26 cellular contexts compared by ENCODE assay signal in genomic region chr1:108505766-108506075, GRCh38. TPM values are rescaled to one million over a fixed set of nuclear protein-coding genes. Genes with fewer than 3 reads are reported as not detected.
DNase-seq lines count a peak whose midpoint lies in the region.
"Had no signal": no experiment of that assay in that cellular context is flagged by ENCODE, and none has a peak within 500 bp of the region (broad histone marks: within the 10 kb centered on the region; RNA-seq: fewer than 3 reads in every experiment).

No MANE protein-coding gene starts in this region.

- peak; percentile 69 for DNase-seq in activated CD4-positive, alpha-beta T cell treated with anti-CD3 and anti-CD28 coated beads, Interleukin-2, amount 10 ng/mL, durations not matched to agents 24 days and 14 days
- DNase-seq in activated CD4-positive, alpha-beta T cell treated with anti-CD3 and anti-CD28 coated beads for 48 hours: no peak
- DNase-seq in MV-4-11 (lab: John Stamatoyannopoulos, UW) (peak; percentile 74), renal cortical epithelial cell (ENCODE audit: low read depth) (peak; percentile 4), EL (no peak), medulla oblongata (ENCODE audit: extremely low spot score) (no peak), COR-L47 (lab: John Stamatoyannopoulos, UW) (no peak)
- DNase-seq in activated CD4-positive, alpha-beta memory T cell treated with anti-CD3 and anti-CD28 coated beads, Interleukin-2, amount 10 ng/mL, durations not matched to agents 7 days and 5 days: peak; percentile 20
- DNase-seq: activated CD4-positive, CD25-positive, alpha-beta regulatory T cell treated with anti-CD3 and anti-CD28 coated beads, Interleukin-2, amount 50 U/mL, for 72 hours; activated naive CD4-positive, alpha-beta T cell; anterior cingulate cortex; DMS79; effector CD4-positive, alpha-beta T cell; left colon; midbrain; NCI-H1105 treated with DMSO at 0.1 percent for 48 hours; NCI-H2107; NCI-H526 treated with DMSO at 0.1 percent for 48 hours; PC-3; SJCRH30; spleen; stimulated activated CD8-positive, alpha-beta memory T cell treated with anti-CD3 and anti-CD28 coated beads, Interleukin-4, amount 100 ng/mL, for 48 hours; T-helper 9 cell had no signal

- CTCF ChIA-PET in activated CD4-positive, alpha-beta memory T cell treated with anti-CD3 and anti-CD28 coated beads, Interleukin-2, amount 10 ng/mL, durations not matched to agents 7 days and 5 days (lab: Charles Lee): interaction anchor here (1.3 to 2.1 kb wide), 3 partner anchors 55 to 305 kb away, joined by 4 to 18 read pairs (median 5); partner anchors contain the start of gene EEIG2

- no peak overlapping the region for H3K27ac Mint-ChIP-seq in activated CD4-positive, alpha-beta T cell treated with anti-CD3 and anti-CD28 coated beads, Interleukin-2, amount 10 ng/mL, durations not matched to agents 24 days and 14 days
- H3K27ac Mint-ChIP-seq in activated CD4-positive, alpha-beta memory T cell treated with anti-CD3 and anti-CD28 coated beads, Interleukin-2, amount 10 ng/mL, durations not matched to agents 7 days and 5 days: no peak overlapping the region

- POLR2A ChIA-PET in activated CD4-positive, alpha-beta memory T cell treated with anti-CD3 and anti-CD28 coated beads, Interleukin-2, amount 10 ng/mL, durations not matched to agents 7 days and 5 days (lab: Charles Lee): interaction anchor here (0.6 to 2.4 kb wide), 4 partner anchors 56 to 187 kb away, joined by 4 to 7 read pairs (median 6); partner anchors contain the start of gene PRPF38B

- H3K4me3 Mint-ChIP-seq in activated CD4-positive, alpha-beta T cell treated with anti-CD3 and anti-CD28 coated beads, Interleukin-2, amount 10 ng/mL, durations not matched to agents 24 days and 14 days: no peak overlapping the region
- H3K4me3 Mint-ChIP-seq in activated CD4-positive, alpha-beta memory T cell treated with anti-CD3 and anti-CD28 coated beads, Interleukin-2, amount 10 ng/mL, durations not matched to agents 7 days and 5 days: no peak overlapping the region

- peaks cover 39% of the 10 kb centered on the region for H3K27me3 Mint-ChIP-seq in activated CD4-positive, alpha-beta T cell treated with anti-CD3 and anti-CD28 coated beads, Interleukin-2, amount 10 ng/mL, durations not matched to agents 24 days and 14 days
- H3K27me3 Mint-ChIP-seq in activated CD4-positive, alpha-beta memory T cell treated with anti-CD3 and anti-CD28 coated beads, Interleukin-2, amount 10 ng/mL, durations not matched to agents 7 days and 5 days: peaks cover 44% of the 10 kb centered on the region

- no peaks in the 10 kb centered on the region for H3K4me1 Mint-ChIP-seq in activated CD4-positive, alpha-beta T cell treated with anti-CD3 and anti-CD28 coated beads, Interleukin-2, amount 10 ng/mL, durations not matched to agents 24 days and 14 days
- no peaks in the 10 kb centered on the region for H3K4me1 Mint-ChIP-seq in activated CD4-positive, alpha-beta memory T cell treated with anti-CD3 and anti-CD28 coated beads, Interleukin-2, amount 10 ng/mL, durations not matched to agents 7 days and 5 days

- H3K36me3 Mint-ChIP-seq in activated CD4-positive, alpha-beta T cell treated with anti-CD3 and anti-CD28 coated beads, Interleukin-2, amount 10 ng/mL, durations not matched to agents 24 days and 14 days (ENCODE audit: low read depth): no peaks in the 10 kb centered on the region
- H3K36me3 Mint-ChIP-seq in activated CD4-positive, alpha-beta memory T cell treated with anti-CD3 and anti-CD28 coated beads, Interleukin-2, amount 10 ng/mL, durations not matched to agents 7 days and 5 days (ENCODE audit: low read depth): peaks cover 13% of the 10 kb centered on the region

- peaks cover 3% of the 10 kb centered on the region for H3K9me3 Mint-ChIP-seq in activated CD4-positive, alpha-beta T cell treated with anti-CD3 and anti-CD28 coated beads, Interleukin-2, amount 10 ng/mL, durations not matched to agents 24 days and 14 days
- H3K9me3 Mint-ChIP-seq in activated CD4-positive, alpha-beta memory T cell treated with anti-CD3 and anti-CD28 coated beads, Interleukin-2, amount 10 ng/mL, durations not matched to agents 7 days and 5 days: peaks cover 9% of the 10 kb centered on the region

- intact Hi-C loops in activated CD4-positive, alpha-beta T cell treated with anti-CD3 and anti-CD28 coated beads, Interleukin-2, amount 10 ng/mL, durations not matched to agents 24 days and 14 days (cut with micrococcal nuclease): loop anchor here (2.0 kb wide), 2 partner anchors 55 to 137 kb away; partner anchors contain the start of gene EEIG2

RNA-seq across cellular contexts. Expression of gene EEIG2, which starts 54.2 kb away (rescaled TPM):
- total RNA-seq in activated CD4-positive, alpha-beta T cell treated with anti-CD3 and anti-CD28 coated beads, Interleukin-2, amount 10 ng/mL, durations not matched to agents 24 days and 14 days: 13.4 and 14.0 TPM in 2 replicates
- total RNA-seq in activated CD4-positive, alpha-beta memory T cell treated with anti-CD3 and anti-CD28 coated beads, Interleukin-2, amount 10 ng/mL, durations not matched to agents 7 days and 5 days: 10 to 100 TPM; 22.6 to 23.6 TPM
- 4.0 and 6.2 TPM in 2 replicates for total RNA-seq in renal cortical epithelial cell

RNA-seq across cellular contexts. Expression of gene NBPF6, which starts 55.6 kb away (rescaled TPM):
- 0.26 and 0.40 TPM in 2 replicates for total RNA-seq in activated CD4-positive, alpha-beta T cell treated with anti-CD3 and anti-CD28 coated beads, Interleukin-2, amount 10 ng/mL, durations not matched to agents 24 days and 14 days
- not detected for total RNA-seq in activated CD4-positive, alpha-beta memory T cell treated with anti-CD3 and anti-CD28 coated beads, Interleukin-2, amount 10 ng/mL, durations not matched to agents 7 days and 5 days
- total RNA-seq in renal cortical epithelial cell: not detected in 2 replicates
- total RNA-seq: A172, esophagus muscularis mucosa, gastroesophageal sphincter, spleen had no signal

Comparison
In these comparisons a context has a peak if more than half of its experiments do, and no peak if none do; other contexts are left out.
1. DNase-seq: peak in activated CD4-positive, alpha-beta T cell treated with anti-CD3 and anti-CD28 coated beads, Interleukin-2, amount 10 ng/mL, durations not matched to agents 24 days and 14 days (single experiment), MV-4-11 (single experiment), activated CD4-positive, alpha-beta memory T cell treated with anti-CD3 and anti-CD28 coated beads, Interleukin-2, amount 10 ng/mL, durations not matched to agents 7 days and 5 days (single experiment) and renal cortical epithelial cell (single experiment); none in activated CD4-positive, alpha-beta T cell treated with anti-CD3 and anti-CD28 coated beads for 48 hours (single experiment), EL (single experiment), medulla oblongata (single experiment) and COR-L47 (single experiment).